In the genomic region with DNA sequence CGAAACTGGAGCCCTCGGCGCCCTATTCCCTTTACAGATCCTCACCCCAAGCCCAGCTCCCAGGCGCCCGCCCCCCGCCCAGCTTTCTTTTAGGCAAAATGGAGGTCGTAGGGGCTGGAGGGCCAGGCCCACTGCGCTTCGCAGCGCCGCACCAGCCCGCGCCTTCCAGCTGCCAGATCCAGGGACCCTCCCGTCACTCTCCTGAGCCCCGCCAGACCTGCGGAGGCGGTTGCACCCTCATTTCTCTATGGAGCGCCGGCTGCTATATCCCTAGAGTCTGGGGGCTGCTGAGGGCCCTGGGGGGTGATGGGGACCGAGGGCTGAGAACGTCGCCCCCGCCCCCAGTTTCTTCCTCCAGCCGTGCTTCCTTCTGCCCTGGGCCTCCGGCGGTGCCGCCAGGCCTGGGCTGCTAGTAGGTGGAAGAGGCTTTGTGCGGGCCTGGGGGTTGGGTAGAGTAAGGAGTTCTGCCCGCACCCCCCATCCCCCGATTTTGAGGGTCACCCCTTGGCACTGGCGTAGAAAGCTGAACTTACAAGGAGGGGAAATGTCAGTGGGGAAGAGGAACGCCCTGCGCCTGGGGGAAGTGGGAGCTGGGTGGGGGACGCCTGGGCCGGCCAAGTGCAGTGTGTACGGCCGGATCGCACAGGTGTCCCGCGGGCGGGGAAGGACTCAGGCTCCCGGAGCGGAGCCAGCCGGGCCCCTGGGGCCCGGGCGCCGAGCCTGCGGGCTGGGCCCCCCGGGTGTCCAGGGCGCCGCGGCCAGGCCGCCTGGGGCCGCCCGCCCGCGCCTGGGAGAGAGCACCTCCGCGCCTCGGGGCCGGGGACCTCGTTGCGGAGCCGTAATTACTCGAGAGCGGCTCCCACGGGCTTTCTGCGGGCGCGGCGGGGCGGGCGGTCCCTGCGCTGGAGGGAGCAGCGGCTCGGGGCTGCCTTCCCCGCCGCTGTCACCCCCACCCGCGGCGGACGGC, we compare ENCODE assay signal across 2 cellular contexts.
TF ChIP-seq lines count a peak whose summit lies in the region.

No MANE protein-coding gene starts in this region.

TF ChIP-seq in IMR-90, 13 proteins besides CTCF, POLR2A, EP300 and RAD21:
- TF ChIP-seq, protein P1, sequence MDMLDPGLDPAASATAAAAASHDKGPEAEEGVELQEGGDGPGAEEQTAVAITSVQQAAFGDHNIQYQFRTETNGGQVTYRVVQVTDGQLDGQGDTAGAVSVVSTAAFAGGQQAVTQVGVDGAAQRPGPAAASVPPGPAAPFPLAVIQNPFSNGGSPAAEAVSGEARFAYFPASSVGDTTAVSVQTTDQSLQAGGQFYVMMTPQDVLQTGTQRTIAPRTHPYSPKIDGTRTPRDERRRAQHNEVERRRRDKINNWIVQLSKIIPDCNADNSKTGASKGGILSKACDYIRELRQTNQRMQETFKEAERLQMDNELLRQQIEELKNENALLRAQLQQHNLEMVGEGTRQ (IDR thresholded peaks at IDR 0.05; ENCODE audit: low read depth, low read length): no peak
- TF ChIP-seq RFX5 (IDR thresholded peaks at IDR 0.05; ENCODE audit: low read depth, low read length): no peak
- no peak for TF ChIP-seq MXI1 (IDR thresholded peaks at IDR 0.05; ENCODE audit: borderline replicate concordance, low read depth, low read length)
- TF ChIP-seq FOS (IDR thresholded peaks at IDR 0.05; ENCODE audit: low read depth, low read length): no peak
- no peak for TF ChIP-seq BHLHE40 (IDR thresholded peaks at IDR 0.05; ENCODE audit: low read depth, low read length)
- TF ChIP-seq RCOR1 (IDR thresholded peaks at IDR 0.05; ENCODE audit: insufficient replicate concordance, low read length): no peak
- no peak for TF ChIP-seq CHD1 (IDR thresholded peaks at IDR 0.05; ENCODE audit: low read depth, low read length)
- TF ChIP-seq, protein P2, sequence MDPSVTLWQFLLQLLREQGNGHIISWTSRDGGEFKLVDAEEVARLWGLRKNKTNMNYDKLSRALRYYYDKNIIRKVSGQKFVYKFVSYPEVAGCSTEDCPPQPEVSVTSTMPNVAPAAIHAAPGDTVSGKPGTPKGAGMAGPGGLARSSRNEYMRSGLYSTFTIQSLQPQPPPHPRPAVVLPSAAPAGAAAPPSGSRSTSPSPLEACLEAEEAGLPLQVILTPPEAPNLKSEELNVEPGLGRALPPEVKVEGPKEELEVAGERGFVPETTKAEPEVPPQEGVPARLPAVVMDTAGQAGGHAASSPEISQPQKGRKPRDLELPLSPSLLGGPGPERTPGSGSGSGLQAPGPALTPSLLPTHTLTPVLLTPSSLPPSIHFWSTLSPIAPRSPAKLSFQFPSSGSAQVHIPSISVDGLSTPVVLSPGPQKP (IDR thresholded peaks at IDR 0.05; ENCODE audit: borderline replicate concordance, low read depth, low read length): no peak
TF ChIP-seq in IMR-90: peak in this region for 0.

TF ChIP-seq in neural cell, 6 proteins besides CTCF, POLR2A, EP300 and RAD21:
- TF ChIP-seq, protein P3, sequence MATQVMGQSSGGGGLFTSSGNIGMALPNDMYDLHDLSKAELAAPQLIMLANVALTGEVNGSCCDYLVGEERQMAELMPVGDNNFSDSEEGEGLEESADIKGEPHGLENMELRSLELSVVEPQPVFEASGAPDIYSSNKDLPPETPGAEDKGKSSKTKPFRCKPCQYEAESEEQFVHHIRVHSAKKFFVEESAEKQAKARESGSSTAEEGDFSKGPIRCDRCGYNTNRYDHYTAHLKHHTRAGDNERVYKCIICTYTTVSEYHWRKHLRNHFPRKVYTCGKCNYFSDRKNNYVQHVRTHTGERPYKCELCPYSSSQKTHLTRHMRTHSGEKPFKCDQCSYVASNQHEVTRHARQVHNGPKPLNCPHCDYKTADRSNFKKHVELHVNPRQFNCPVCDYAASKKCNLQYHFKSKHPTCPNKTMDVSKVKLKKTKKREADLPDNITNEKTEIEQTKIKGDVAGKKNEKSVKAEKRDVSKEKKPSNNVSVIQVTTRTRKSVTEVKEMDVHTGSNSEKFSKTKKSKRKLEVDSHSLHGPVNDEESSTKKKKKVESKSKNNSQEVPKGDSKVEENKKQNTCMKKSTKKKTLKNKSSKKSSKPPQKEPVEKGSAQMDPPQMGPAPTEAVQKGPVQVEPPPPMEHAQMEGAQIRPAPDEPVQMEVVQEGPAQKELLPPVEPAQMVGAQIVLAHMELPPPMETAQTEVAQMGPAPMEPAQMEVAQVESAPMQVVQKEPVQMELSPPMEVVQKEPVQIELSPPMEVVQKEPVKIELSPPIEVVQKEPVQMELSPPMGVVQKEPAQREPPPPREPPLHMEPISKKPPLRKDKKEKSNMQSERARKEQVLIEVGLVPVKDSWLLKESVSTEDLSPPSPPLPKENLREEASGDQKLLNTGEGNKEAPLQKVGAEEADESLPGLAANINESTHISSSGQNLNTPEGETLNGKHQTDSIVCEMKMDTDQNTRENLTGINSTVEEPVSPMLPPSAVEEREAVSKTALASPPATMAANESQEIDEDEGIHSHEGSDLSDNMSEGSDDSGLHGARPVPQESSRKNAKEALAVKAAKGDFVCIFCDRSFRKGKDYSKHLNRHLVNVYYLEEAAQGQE (IDR thresholded peaks at IDR 0.05; ENCODE audit: borderline replicate concordance): no peak
- TF ChIP-seq TAF1 (IDR thresholded peaks at IDR 0.05; ENCODE audit: low read depth) (no peak), MXI1 (conservative IDR thresholded peaks at IDR 0.05; ENCODE audit: poor library complexity, severe bottlenecking) (no peak), SMC3 (conservative IDR thresholded peaks at IDR 0.05; ENCODE audit: poor library complexity) (no peak), POLR2AphosphoS5 (IDR thresholded peaks at IDR 0.05) (no peak), EZH2 (IDR thresholded peaks at IDR 0.05; ENCODE audit: borderline replicate concordance, insufficient read depth, low read length, poor library complexity, severe bottlenecking) (no peak)
